Comparison of ENCODE assay signal across 17 cellular contexts in genomic region chr9:129022037-129022436, GRCh38. TPM values are rescaled to one million over a fixed set of nuclear protein-coding genes. Genes with fewer than 3 reads are reported as not detected.
DNase-seq lines count a peak whose midpoint lies in the region; ATAC-seq, FAIRE-seq and TF ChIP-seq lines count a peak whose summit lies in the region.
"Had no signal": no experiment of that assay in that cellular context is flagged by ENCODE, and none has a peak within 500 bp of the region (broad histone marks: within the 10 kb centered on the region; RNA-seq: fewer than 3 reads in every experiment).

No MANE protein-coding gene starts in this region.

- H3K4me1 Mint-ChIP-seq in activated naive CD4-positive, alpha-beta T cell treated with anti-CD3 and anti-CD28 coated beads, Interleukin-2, amount 10 ng/mL, durations not matched to agents 7 days and 5 days: peaks cover 37% of the 10 kb centered on the region
- H3K4me1 Mint-ChIP-seq in activated CD8-positive, alpha-beta T cell treated with anti-CD3 and anti-CD28 coated beads for 36 hours (ENCODE audit: low read depth): peaks cover 18% of the 10 kb centered on the region
- H3K4me1 Mint-ChIP-seq in memory B cell: peaks cover 21% of the 10 kb centered on the region
- peaks cover 32% of the 10 kb centered on the region for H3K4me1 Mint-ChIP-seq in type B pancreatic cell (ENCODE audit: unreplicated experiment)

- no peak for FAIRE-seq in GM19239 (lab: Jason Lieb, UNC)
- FAIRE-seq: GM12891 had no signal

- intact Hi-C loops in activated CD8-positive, alpha-beta T cell treated with anti-CD3 and anti-CD28 coated beads for 36 hours (cut with micrococcal nuclease): no loop called here

- H3K27ac Mint-ChIP-seq in activated naive CD4-positive, alpha-beta T cell treated with anti-CD3 and anti-CD28 coated beads, Interleukin-2, amount 10 ng/mL, durations not matched to agents 7 days and 5 days: peak overlapping the region; percentile 46
- H3K27ac Mint-ChIP-seq in activated CD8-positive, alpha-beta T cell treated with anti-CD3 and anti-CD28 coated beads for 36 hours: peak overlapping the region; percentile 72
- peak overlapping the region; percentile 77 for H3K27ac Mint-ChIP-seq in memory B cell
- peak overlapping the region; percentile 86 for H3K27ac Mint-ChIP-seq in type B pancreatic cell

- peaks cover 13% of the 10 kb centered on the region for H3K36me3 Mint-ChIP-seq in activated naive CD4-positive, alpha-beta T cell treated with anti-CD3 and anti-CD28 coated beads, Interleukin-2, amount 10 ng/mL, durations not matched to agents 7 days and 5 days
- peaks cover 6% of the 10 kb centered on the region for H3K36me3 Mint-ChIP-seq in activated CD8-positive, alpha-beta T cell treated with anti-CD3 and anti-CD28 coated beads for 36 hours (ENCODE audit: low read depth)
- peaks cover 5% of the 10 kb centered on the region for H3K36me3 Mint-ChIP-seq in memory B cell
- peaks cover 6% of the 10 kb centered on the region for H3K36me3 Mint-ChIP-seq in type B pancreatic cell

- CTCF ChIA-PET in activated naive CD4-positive, alpha-beta T cell treated with anti-CD3 and anti-CD28 coated beads, Interleukin-2, amount 10 ng/mL, durations not matched to agents 7 days and 5 days (lab: Charles Lee): no interaction called here
- CTCF ChIA-PET in activated CD8-positive, alpha-beta T cell treated with anti-CD3 and anti-CD28 coated beads for 36 hours (lab: Charles Lee): interaction anchor here (1.4 kb wide), 1 partner anchor 16 kb away, joined by 3 read pairs; no protein-coding TSS in a partner anchor

- no peak for ATAC-seq in activated CD8-positive, alpha-beta T cell treated with anti-CD3 and anti-CD28 coated beads for 36 hours
- no peak for ATAC-seq in memory B cell (ENCODE audit: low read depth)
- ATAC-seq in HG02870 (IDR thresholded peaks at IDR 0.05; ENCODE audit: unreplicated experiment): no peak

- TF ChIP-seq CTCF in activated CD8-positive, alpha-beta T cell treated with anti-CD3 and anti-CD28 coated beads for 36 hours (IDR thresholded peaks at IDR 0.05): no peak
- TF ChIP-seq CTCF in type B pancreatic cell (conservative IDR thresholded peaks at IDR 0.05): no peak

- no peaks in the 10 kb centered on the region for H3K9me3 Mint-ChIP-seq in activated naive CD4-positive, alpha-beta T cell treated with anti-CD3 and anti-CD28 coated beads, Interleukin-2, amount 10 ng/mL, durations not matched to agents 7 days and 5 days
- no peaks in the 10 kb centered on the region for H3K9me3 Mint-ChIP-seq in activated CD8-positive, alpha-beta T cell treated with anti-CD3 and anti-CD28 coated beads for 36 hours
- no peaks in the 10 kb centered on the region for H3K9me3 Mint-ChIP-seq in memory B cell
- no peaks in the 10 kb centered on the region for H3K9me3 Mint-ChIP-seq in type B pancreatic cell
- H3K9me3 Mint-ChIP-seq: immature natural killer cell had no signal

- no peak for DNase-seq in activated naive CD4-positive, alpha-beta T cell treated with anti-CD3 and anti-CD28 coated beads, Interleukin-2, amount 10 ng/mL, durations not matched to agents 7 days and 5 days
- DNase-seq in activated naive CD4-positive, alpha-beta T cell treated with anti-CD3 and anti-CD28 coated beads, Interleukin-2, amount 50 U/mL, for 16 hours: no peak
- no peak for DNase-seq in activated CD8-positive, alpha-beta T cell treated with anti-CD3 and anti-CD28 coated beads for 36 hours
- DNase-seq in memory B cell (ENCODE audit: low spot score in 2 of 2) (no peak), type B pancreatic cell (ENCODE audit: extremely low spot score, unreplicated experiment) (no peak), GM19239 (ENCODE audit: insufficient read length, low spot score) (no peak), amniotic stem cell (lab: John Stamatoyannopoulos, UW) (no peak)
- DNase-seq: activated CD4-positive, CD25-positive, alpha-beta regulatory T cell; HCEC 1CT; immature natural killer cell; NCI-H1048; NCI-H748 treated with DMSO at 0.1 percent for 48 hours; occipital lobe; Peyer's patch; stimulated activated CD4-positive, alpha-beta T cell treated with anti-CD3 and anti-CD28 coated beads, Interleukin-4, amount 100 ng/mL, for 1 hour had no signal

- POLR2A ChIA-PET in activated CD8-positive, alpha-beta T cell treated with anti-CD3 and anti-CD28 coated beads for 36 hours (lab: Charles Lee): interaction anchor here (1.0 to 1.6 kb wide), 2 partner anchors 11 to 17 kb away, joined by 3 to 6 read pairs; no protein-coding TSS in a partner anchor

- no peak overlapping the region for H3K4me3 Mint-ChIP-seq in activated naive CD4-positive, alpha-beta T cell treated with anti-CD3 and anti-CD28 coated beads, Interleukin-2, amount 10 ng/mL, durations not matched to agents 7 days and 5 days
- H3K4me3 Mint-ChIP-seq in activated CD8-positive, alpha-beta T cell treated with anti-CD3 and anti-CD28 coated beads for 36 hours: no peak overlapping the region
- peak overlapping the region; percentile 53 for H3K4me3 Mint-ChIP-seq in memory B cell
- H3K4me3 Mint-ChIP-seq in type B pancreatic cell: no peak overlapping the region
- H3K4me3 Mint-ChIP-seq: immature natural killer cell had no signal

- H3K27me3 Mint-ChIP-seq in activated naive CD4-positive, alpha-beta T cell treated with anti-CD3 and anti-CD28 coated beads, Interleukin-2, amount 10 ng/mL, durations not matched to agents 7 days and 5 days: no peaks in the 10 kb centered on the region
- no peaks in the 10 kb centered on the region for H3K27me3 Mint-ChIP-seq in activated CD8-positive, alpha-beta T cell treated with anti-CD3 and anti-CD28 coated beads for 36 hours
- H3K27me3 Mint-ChIP-seq in memory B cell (no peaks in the 10 kb centered on the region), type B pancreatic cell (no peaks in the 10 kb centered on the region)

RNA-seq across cellular contexts. Expression of gene SH3GLB2, which starts 6.1 kb away (rescaled TPM):
- 10 to 100 TPM; 49.3 to 50.8 TPM for total RNA-seq in activated CD8-positive, alpha-beta T cell treated with anti-CD3 and anti-CD28 coated beads for 36 hours
- 126 and 224 TPM in 2 replicates for total RNA-seq in type B pancreatic cell (ENCODE audit: low replicate concordance)

RNA-seq across cellular contexts. Expression of gene MIGA2, which starts 14.4 kb away (rescaled TPM):
- total RNA-seq in activated CD8-positive, alpha-beta T cell treated with anti-CD3 and anti-CD28 coated beads for 36 hours: 10 to 100 TPM; 34.6 to 35.8 TPM
- 38.4 and 41.6 TPM in 2 replicates for total RNA-seq in type B pancreatic cell (ENCODE audit: low replicate concordance)

RNA-seq across cellular contexts. Expression of gene DOLPP1, which starts 58.9 kb away (rescaled TPM):
- total RNA-seq in activated CD8-positive, alpha-beta T cell treated with anti-CD3 and anti-CD28 coated beads for 36 hours: 10 to 100 TPM; 12.7 to 15.2 TPM
- total RNA-seq in type B pancreatic cell (ENCODE audit: low replicate concordance): 20.2 and 21.1 TPM in 2 replicates
